Comparison of ENCODE assay signal across 12 cellular contexts in genomic region chr12:19166387-19166786, GRCh38.
"Had no signal": no experiment of that assay in that cellular context is flagged by ENCODE, and none has a peak within 500 bp of the region (broad histone marks: within the 10 kb centered on the region; RNA-seq: fewer than 3 reads in every experiment).

No MANE protein-coding gene starts in this region.

- H3K27me3 Mint-ChIP-seq: activated naive CD8-positive, alpha-beta T cell treated with anti-CD3 and anti-CD28 coated beads, Interleukin-2, amount 50 U/mL, for 24 hours; activated T-helper 17 cell treated with anti-CD3 and anti-CD28 coated beads, Interleukin-2, amount 50 U/mL, for 72 hours; effector memory CD8-positive, alpha-beta T cell had no signal

- H3K27ac ChIP-seq: upper lobe of left lung had no signal

- H3K36me3 ChIP-seq: heart right ventricle, upper lobe of left lung had no signal

- H3K27me3 ChIP-seq: heart right ventricle, upper lobe of left lung had no signal

- ATAC-seq: activated naive CD8-positive, alpha-beta T cell treated with anti-CD3 and anti-CD28 coated beads, Interleukin-2, amount 50 U/mL, for 24 hours; activated T-helper 17 cell treated with anti-CD3 and anti-CD28 coated beads, Interleukin-2, amount 50 U/mL, for 72 hours; effector memory CD8-positive, alpha-beta T cell; heart right ventricle; stimulated activated effector memory CD8-positive, alpha-beta T cell treated with anti-CD3 and anti-CD28 coated beads, Interleukin-12 subunit alpha, Interleukin-12 subunit beta, amount 100 ng/mL, for 72 hours had no signal

- DNase-seq: activated CD4-positive, alpha-beta T cell treated with anti-CD3 and anti-CD28 coated beads for 1 hour; activated CD4-positive, alpha-beta T cell treated with anti-CD3 and anti-CD28 coated beads, Interleukin-2, amount 50 U/mL, for 4 hours; activated naive CD4-positive, alpha-beta T cell treated with Interleukin-2 at 50 U/mL for 16 hours; activated naive CD8-positive, alpha-beta T cell treated with anti-CD3 and anti-CD28 coated beads, Interleukin-2, amount 50 U/mL, for 24 hours; aorta; dermis blood vessel endothelial cell; effector memory CD8-positive, alpha-beta T cell; foreskin melanocyte; heart right ventricle; upper lobe of left lung had no signal

- H3K4me3 Mint-ChIP-seq: activated naive CD8-positive, alpha-beta T cell treated with anti-CD3 and anti-CD28 coated beads, Interleukin-2, amount 50 U/mL, for 24 hours; activated T-helper 17 cell treated with anti-CD3 and anti-CD28 coated beads, Interleukin-2, amount 50 U/mL, for 72 hours; effector memory CD8-positive, alpha-beta T cell; stimulated activated effector memory CD8-positive, alpha-beta T cell treated with anti-CD3 and anti-CD28 coated beads, Interleukin-12 subunit alpha, Interleukin-12 subunit beta, amount 100 ng/mL, for 72 hours had no signal

- H3K27ac Mint-ChIP-seq: activated naive CD8-positive, alpha-beta T cell treated with anti-CD3 and anti-CD28 coated beads, Interleukin-2, amount 50 U/mL, for 24 hours; activated T-helper 17 cell treated with anti-CD3 and anti-CD28 coated beads, Interleukin-2, amount 50 U/mL, for 72 hours; effector memory CD8-positive, alpha-beta T cell; stimulated activated effector memory CD8-positive, alpha-beta T cell treated with anti-CD3 and anti-CD28 coated beads, Interleukin-12 subunit alpha, Interleukin-12 subunit beta, amount 100 ng/mL, for 72 hours had no signal

- H3K36me3 Mint-ChIP-seq: stimulated activated effector memory CD8-positive, alpha-beta T cell treated with anti-CD3 and anti-CD28 coated beads, Interleukin-12 subunit alpha, Interleukin-12 subunit beta, amount 100 ng/mL, for 72 hours had no signal

- H3K9me3 Mint-ChIP-seq: activated naive CD8-positive, alpha-beta T cell treated with anti-CD3 and anti-CD28 coated beads, Interleukin-2, amount 50 U/mL, for 24 hours had no signal

- H3K9me3 ChIP-seq: heart right ventricle, upper lobe of left lung had no signal

- H3K4me1 Mint-ChIP-seq: activated naive CD8-positive, alpha-beta T cell treated with anti-CD3 and anti-CD28 coated beads, Interleukin-2, amount 50 U/mL, for 24 hours had no signal

- H3K4me3 ChIP-seq: heart right ventricle, upper lobe of left lung had no signal
